ENCODE assay signal across 13 cellular contexts in the genomic region with DNA sequence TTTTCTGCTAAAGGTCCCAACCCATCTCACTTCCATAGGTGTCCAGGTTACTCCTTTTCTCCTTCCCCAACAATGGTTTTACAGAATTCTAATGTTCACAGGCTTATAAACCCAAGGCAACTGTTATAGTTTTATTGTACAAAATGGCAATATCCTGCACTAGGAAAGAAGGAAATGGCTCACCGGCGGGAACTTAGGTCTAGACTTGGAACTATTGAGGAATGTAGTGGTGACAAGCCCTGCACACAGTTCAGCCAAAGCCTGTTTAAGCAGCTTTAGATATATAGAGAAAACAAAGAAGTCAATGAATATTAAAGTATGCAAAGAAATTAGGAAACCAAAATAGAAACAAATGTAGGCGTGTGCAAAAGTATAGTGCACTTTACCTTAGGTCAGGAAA. TPM values are rescaled to one million over a fixed set of nuclear protein-coding genes. Genes with fewer than 3 reads are reported as not detected.
DNase-seq lines count a peak whose midpoint lies in the region; ATAC-seq and TF ChIP-seq lines count a peak whose summit lies in the region.
"Had no signal": no experiment of that assay in that cellular context is flagged by ENCODE, and none has a peak within 500 bp of the region (broad histone marks: within the 10 kb centered on the region; RNA-seq: fewer than 3 reads in every experiment).

No MANE protein-coding gene starts in this region.

- no peaks in the 10 kb centered on the region for H3K4me1 Mint-ChIP-seq in CD8-positive, alpha-beta T cell (ENCODE audit: low read depth)
- H3K4me1 Mint-ChIP-seq: CD4-positive, alpha-beta memory T cell had no signal

- no peaks in the 10 kb centered on the region for H3K9me3 Mint-ChIP-seq in CD8-positive, alpha-beta T cell
- H3K9me3 Mint-ChIP-seq: CD4-positive, alpha-beta memory T cell had no signal

- H3K27ac ChIP-seq in Karpas-422 (ENCODE audit: low read length): no peak overlapping the region
- H3K27ac ChIP-seq in CD8-positive, alpha-beta T cell (ENCODE audit: low read depth, low read length): no peak overlapping the region

- intact Hi-C loops in posterior vena cava (cut with DNase I): no loop called here
- intact Hi-C loops in CD8-positive, alpha-beta T cell (cut with DNase I, micrococcal nuclease): no loop called here

- no peak overlapping the region for H3K9ac ChIP-seq in Karpas-422 (ENCODE audit: low read length)

- no peaks in the 10 kb centered on the region for H3K36me3 Mint-ChIP-seq in CD8-positive, alpha-beta T cell
- H3K36me3 Mint-ChIP-seq: CD4-positive, alpha-beta memory T cell had no signal

- H3K9me2 ChIP-seq in Karpas-422 (replicated peaks; ENCODE audit: insufficient read depth, low read length): no peaks in the 10 kb centered on the region

- no peaks in the 10 kb centered on the region for H3K27me3 Mint-ChIP-seq in CD8-positive, alpha-beta T cell (ENCODE audit: low read depth)
- H3K27me3 Mint-ChIP-seq: CD4-positive, alpha-beta memory T cell had no signal

- POLR2A ChIA-PET in CD8-positive, alpha-beta T cell (lab: Charles Lee): no interaction called here

- ATAC-seq in left lobe of liver: no peak
- ATAC-seq in CD8-positive, alpha-beta T cell: no peak

- TF ChIP-seq CTCF in CD8-positive, alpha-beta T cell (IDR thresholded peaks at IDR 0.05): no peak

- no peaks in the 10 kb centered on the region for H3K27me3 ChIP-seq in Karpas-422 (ENCODE audit: low read length)
- no peaks in the 10 kb centered on the region for H3K27me3 ChIP-seq in CD8-positive, alpha-beta T cell (ENCODE audit: insufficient read depth, low read length)

- H3K36me3 ChIP-seq in Karpas-422 (ENCODE audit: insufficient read depth, low read length): no peaks in the 10 kb centered on the region
- H3K36me3 ChIP-seq in CD8-positive, alpha-beta T cell (ENCODE audit: insufficient read depth, low read length): no peaks in the 10 kb centered on the region

- H3K4me1 ChIP-seq in Karpas-422 (ENCODE audit: low read length): peaks cover 8% of the 10 kb centered on the region
- no peaks in the 10 kb centered on the region for H3K4me1 ChIP-seq in CD8-positive, alpha-beta T cell (ENCODE audit: insufficient read depth, low read length)
- H3K4me1 ChIP-seq: Caco-2 had no signal

- H3K4me3 Mint-ChIP-seq in CD8-positive, alpha-beta T cell: no peak overlapping the region
- H3K4me3 Mint-ChIP-seq: CD4-positive, alpha-beta memory T cell had no signal

- DNase-seq in Karpas-422: peak; percentile 37
- peak; percentile 6 for DNase-seq in dermis blood vessel endothelial cell
- DNase-seq in posterior vena cava (ENCODE audit: low spot score): peak; percentile 8
- DNase-seq in NCI-H2171 (lab: John Stamatoyannopoulos, UW): no peak
- DNase-seq in left lobe of liver (ENCODE audit: low spot score): no peak
- no peak for DNase-seq in CD8-positive, alpha-beta T cell
- DNase-seq: C1 segment of cervical spinal cord, Caco-2, DMS153, DND-41, GOT3, HCEC 1CT had no signal

- no peak overlapping the region for H2AFZ ChIP-seq in Karpas-422 (ENCODE audit: low read length)

- no peak overlapping the region for H3K27ac Mint-ChIP-seq in CD8-positive, alpha-beta T cell
- H3K27ac Mint-ChIP-seq: CD4-positive, alpha-beta memory T cell had no signal

- no peaks in the 10 kb centered on the region for H3K9me3 ChIP-seq in Karpas-422 (ENCODE audit: low read length)
- H3K9me3 ChIP-seq in CD8-positive, alpha-beta T cell (ENCODE audit: low read length): no peaks in the 10 kb centered on the region
- H3K9me3 ChIP-seq: Caco-2 had no signal

- no peak overlapping the region for H3K4me3 ChIP-seq in Karpas-422 (ENCODE audit: low read length)
- no peak overlapping the region for H3K4me3 ChIP-seq in CD8-positive, alpha-beta T cell (ENCODE audit: low read depth, low read length)

- H4K20me1 ChIP-seq in Karpas-422 (ENCODE audit: insufficient read depth, low read depth, low read length): no peaks in the 10 kb centered on the region

- no peaks in the 10 kb centered on the region for H3K79me2 ChIP-seq in Karpas-422 (ENCODE audit: low read length)

- CTCF ChIA-PET in CD8-positive, alpha-beta T cell (lab: Charles Lee): interaction anchor here (1.4 to 1.9 kb wide), 3 partner anchors 145 to 148 kb away, joined by 3 to 7 read pairs (median 5); no protein-coding TSS in a partner anchor

- H3K4me2 ChIP-seq in Karpas-422 (ENCODE audit: low read depth, low read length, poor library complexity, severe bottlenecking): no peak overlapping the region

RNA-seq across cellular contexts. Expression of gene KCNG3, which starts 22.6 kb away (rescaled TPM):
- not detected in 2 replicates for total RNA-seq in Karpas-422 (2014; rRNA removed; shearing (Covaris generic); ENCODE audit: low replicate concordance)
- total RNA-seq in dermis blood vessel endothelial cell (not detected in 2 replicates), posterior vena cava (under 1 TPM in 1 of 2 donors, not detected in 1; 0.05 TPM), left lobe of liver (not detected)
- total RNA-seq in CD8-positive, alpha-beta T cell: 1 to 10 TPM; 1.9 to 2.5 TPM
- total RNA-seq: CD4-positive, alpha-beta memory T cell had no signal

RNA-seq across cellular contexts. Expression of gene MTA3, which starts 52.0 kb away (rescaled TPM):
- total RNA-seq in Karpas-422 (2014; rRNA removed; shearing (Covaris generic); ENCODE audit: low replicate concordance): 97.9 and 149 TPM in 2 replicates
- total RNA-seq in dermis blood vessel endothelial cell (31.0 and 32.9 TPM in 2 replicates), posterior vena cava (10 to 100 TPM; 29.7 to 30.3 TPM), left lobe of liver (6.7 TPM)
- total RNA-seq in CD8-positive, alpha-beta T cell: 10 to 100 TPM; 17.6 to 18.4 TPM

Comparison
In these comparisons a context has a peak if more than half of its experiments do, and no peak if none do; other contexts are left out.
1. DNase-seq: peak in Karpas-422 (single experiment), dermis blood vessel endothelial cell (single experiment) and posterior vena cava (single experiment); none in NCI-H2171 (single experiment), left lobe of liver (single experiment) and CD8-positive, alpha-beta T cell (0 of 7).